In the genomic region with DNA sequence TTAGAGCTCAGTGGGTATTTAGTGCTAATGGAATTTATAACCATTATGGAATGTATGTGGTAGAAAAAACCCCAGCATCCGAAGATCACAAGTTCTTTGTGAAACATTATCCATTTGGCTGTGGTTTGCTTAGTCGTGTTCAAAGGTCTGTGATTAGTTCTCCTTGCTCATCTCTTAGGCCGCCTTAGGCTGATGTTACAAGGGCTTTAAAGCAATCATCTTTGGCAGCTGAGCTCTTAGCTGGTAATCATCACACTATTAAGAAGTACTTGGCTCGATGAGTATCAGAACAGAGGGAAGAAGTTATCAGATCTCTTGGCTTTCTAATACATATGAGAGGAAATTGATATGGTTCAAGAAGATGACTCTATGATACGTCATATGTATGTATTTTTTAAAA, we compare ENCODE assay signal across 16 cellular contexts.
DNase-seq lines count a peak whose midpoint lies in the region; ATAC-seq, FAIRE-seq and TF ChIP-seq lines count a peak whose summit lies in the region.
"Had no signal": no experiment of that assay in that cellular context is flagged by ENCODE, and none has a peak within 500 bp of the region (broad histone marks: within the 10 kb centered on the region; RNA-seq: fewer than 3 reads in every experiment).

No MANE protein-coding gene starts in this region.

- no peak for ATAC-seq in left lung
- ATAC-seq in GM19023 (IDR thresholded peaks at IDR 0.05; ENCODE audit: unreplicated experiment), result no peak
- ATAC-seq in GM18873 (IDR thresholded peaks at IDR 0.05; ENCODE audit: low FRiP score, unreplicated experiment), result no peak
- ATAC-seq: activated CD4-positive, CD25-positive, alpha-beta regulatory T cell treated with anti-CD3 and anti-CD28 coated beads, Interleukin-2, amount 50 U/mL, for 24 hours; K562 had no signal

- peak; percentile 12 for DNase-seq in DMS79 (lab: John Stamatoyannopoulos, UW)
- no peak for DNase-seq in DMS79 treated with DMSO at 0.1 percent for 48 hours (lab: John Stamatoyannopoulos, UW)
- DNase-seq in SW480 (ENCODE audit: low spot score), result peak; percentile 76
- DNase-seq in fibroblast of villous mesenchyme (ENCODE audit: low read depth), result peak; percentile 44
- peak; percentile 18 for DNase-seq in urothelium cell line (ENCODE audit: low spot score)
- no peak for DNase-seq in left lung
- DNase-seq: activated T-cell treated with anti-CD3 and anti-CD28 coated beads, Interleukin-2, amount 50 U/mL, for 48 hours; DMS153; NCI-H187 had no signal

- H3K9me3 ChIP-seq in left lung, result no peaks in the 10 kb centered on the region
- H3K9me3 ChIP-seq: tibial nerve had no signal

- H3K4me1 ChIP-seq in left lung, result no peaks in the 10 kb centered on the region
- H3K4me1 ChIP-seq: tibial nerve had no signal

- TF ChIP-seq CTCF in fibroblast of villous mesenchyme (IDR thresholded peaks at IDR 0.05; ENCODE audit: insufficient read depth, low read depth, low read length), result no peak
- TF ChIP-seq CTCF in left lung (IDR thresholded peaks at IDR 0.05), result no peak

- intact Hi-C loops in left lung (cut with DNase I), result loop anchor here in 1 of 2 donors (10.0 kb wide), 1 partner anchor 335 kb away; no protein-coding TSS in a partner anchor

- no peak overlapping the region for H3K27ac ChIP-seq in left lung
- H3K27ac ChIP-seq: 22Rv1, cardiac muscle cell, tibial nerve had no signal

- H3K27me3 ChIP-seq in left lung, result no peaks in the 10 kb centered on the region
- H3K27me3 ChIP-seq: cardiac muscle cell, tibial nerve had no signal

- H3K4me3 ChIP-seq in fibroblast of villous mesenchyme (ENCODE audit: low read depth, low read length) (no peak overlapping the region), left lung (no peak overlapping the region)
- H3K4me3 ChIP-seq: cardiac muscle cell, K562, tibial nerve had no signal

- no peak for FAIRE-seq in urothelium cell line (lab: Jason Lieb, UNC)
- FAIRE-seq: K562 had no signal

- H3K36me3 ChIP-seq in left lung, result no peaks in the 10 kb centered on the region
- H3K36me3 ChIP-seq: cardiac muscle cell, tibial nerve had no signal

Comparison
In these comparisons a context has a peak if more than half of its experiments do, and no peak if none do; other contexts are left out.
1. DNase-seq: peak in DMS79 (single experiment), SW480 (single experiment), fibroblast of villous mesenchyme (single experiment) and urothelium cell line (single experiment); none in DMS79 treated with DMSO at 0.1 percent for 48 hours (single experiment) and left lung (0 of 2).